Comparison of ENCODE assay signal across 1 cellular context in the genomic region with DNA sequence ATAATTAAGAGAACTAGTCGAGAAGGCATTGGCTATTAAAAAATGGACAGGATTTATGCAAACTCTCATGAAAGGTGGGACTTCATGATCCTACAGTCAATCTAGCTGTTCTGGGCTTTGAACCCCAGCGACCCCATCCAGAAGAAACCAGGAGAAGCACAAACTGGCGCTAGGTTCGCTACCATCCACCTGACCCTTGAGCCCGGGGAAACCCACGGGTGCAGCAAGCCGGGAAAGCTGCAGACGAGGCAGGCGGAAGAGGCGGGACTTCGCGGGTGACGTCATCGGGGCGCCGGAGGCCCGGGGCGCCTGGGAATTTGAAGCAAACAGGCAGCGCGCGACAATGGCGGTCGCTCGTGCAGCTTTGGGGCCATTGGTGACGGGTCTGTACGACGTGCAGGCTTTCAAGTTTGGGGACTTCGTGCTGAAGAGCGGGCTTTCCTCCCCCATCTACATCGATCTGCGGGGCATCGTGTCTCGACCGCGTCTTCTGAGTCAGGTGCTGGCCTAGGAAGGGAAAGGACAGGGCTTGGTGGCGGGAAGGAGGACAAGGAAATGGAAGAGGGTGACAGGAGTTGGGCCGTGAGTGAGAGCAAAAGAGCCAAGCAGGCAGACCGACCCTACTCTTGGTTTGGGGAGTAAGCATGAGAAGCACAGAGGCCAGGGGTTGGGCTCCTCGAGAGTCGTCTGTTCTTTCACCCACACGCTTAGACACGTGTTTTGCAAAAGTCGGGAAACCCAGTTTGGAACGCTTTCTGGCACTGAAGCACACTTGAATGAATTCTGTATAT.
TF ChIP-seq lines count a peak whose summit lies in the region.

A gene (plus strand): TSS at position 324 of the 791 bp plus-strand sequence. CDS start 20 bp downstream, at position 344.

TF ChIP-seq in HEK293, 187 proteins besides CTCF, POLR2A, EP300 and RAD21 (continued from another document):
- TF ChIP-seq, protein P1, sequence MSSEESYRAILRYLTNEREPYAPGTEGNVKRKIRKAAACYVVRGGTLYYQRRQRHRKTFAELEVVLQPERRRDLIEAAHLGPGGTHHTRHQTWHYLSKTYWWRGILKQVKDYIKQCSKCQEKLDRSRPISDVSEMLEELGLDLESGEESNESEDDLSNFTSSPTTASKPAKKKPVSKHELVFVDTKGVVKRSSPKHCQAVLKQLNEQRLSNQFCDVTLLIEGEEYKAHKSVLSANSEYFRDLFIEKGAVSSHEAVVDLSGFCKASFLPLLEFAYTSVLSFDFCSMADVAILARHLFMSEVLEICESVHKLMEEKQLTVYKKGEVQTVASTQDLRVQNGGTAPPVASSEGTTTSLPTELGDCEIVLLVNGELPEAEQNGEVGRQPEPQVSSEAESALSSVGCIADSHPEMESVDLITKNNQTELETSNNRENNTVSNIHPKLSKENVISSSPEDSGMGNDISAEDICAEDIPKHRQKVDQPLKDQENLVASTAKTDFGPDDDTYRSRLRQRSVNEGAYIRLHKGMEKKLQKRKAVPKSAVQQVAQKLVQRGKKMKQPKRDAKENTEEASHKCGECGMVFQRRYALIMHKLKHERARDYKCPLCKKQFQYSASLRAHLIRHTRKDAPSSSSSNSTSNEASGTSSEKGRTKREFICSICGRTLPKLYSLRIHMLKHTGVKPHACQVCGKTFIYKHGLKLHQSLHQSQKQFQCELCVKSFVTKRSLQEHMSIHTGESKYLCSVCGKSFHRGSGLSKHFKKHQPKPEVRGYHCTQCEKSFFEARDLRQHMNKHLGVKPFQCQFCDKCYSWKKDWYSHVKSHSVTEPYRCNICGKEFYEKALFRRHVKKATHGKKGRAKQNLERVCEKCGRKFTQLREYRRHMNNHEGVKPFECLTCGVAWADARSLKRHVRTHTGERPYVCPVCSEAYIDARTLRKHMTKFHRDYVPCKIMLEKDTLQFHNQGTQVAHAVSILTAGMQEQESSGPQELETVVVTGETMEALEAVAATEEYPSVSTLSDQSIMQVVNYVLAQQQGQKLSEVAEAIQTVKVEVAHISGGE (tag by site-specific recombination; conservative IDR thresholded peaks at IDR 0.05; ENCODE audit: low read depth): peak; percentile 81
- TF ChIP-seq ZSCAN23 (tag by site-specific recombination; IDR thresholded peaks at IDR 0.05): no peak
